14 cellular contexts compared by ENCODE assay signal in the genomic region with DNA sequence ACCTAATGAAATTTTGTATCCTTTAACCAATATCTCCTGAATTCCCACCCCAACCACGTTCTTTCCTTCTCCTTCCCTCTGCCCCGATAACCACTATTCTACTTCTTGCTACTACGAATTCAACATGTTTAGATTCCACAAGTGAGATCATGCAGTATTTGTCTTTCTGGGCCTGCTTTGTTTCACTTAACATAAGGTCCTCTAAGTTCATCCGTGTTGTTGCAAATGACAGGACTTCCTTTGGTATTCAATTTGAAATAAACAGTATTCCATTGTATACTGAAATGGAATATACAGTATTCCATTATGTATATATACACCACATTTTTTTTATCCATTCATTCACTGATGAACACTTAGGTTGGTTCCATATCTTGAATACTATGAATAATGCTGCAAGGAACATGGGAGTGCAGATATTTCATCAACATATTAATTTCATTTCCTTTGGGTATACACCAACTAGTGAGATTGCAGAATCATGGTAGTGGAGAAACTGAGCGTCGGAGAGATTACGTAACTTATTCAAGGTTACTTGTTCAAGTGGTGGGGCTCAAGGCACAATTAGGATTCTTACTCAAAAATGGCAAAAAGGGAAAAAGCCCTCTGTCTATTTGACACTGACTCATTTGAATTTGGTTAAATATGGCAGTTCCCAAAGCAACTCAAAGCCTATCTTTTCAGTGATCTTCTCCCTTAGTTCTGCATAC.
"Had no signal": no experiment of that assay in that cellular context is flagged by ENCODE, and none has a peak within 500 bp of the region (broad histone marks: within the 10 kb centered on the region; RNA-seq: fewer than 3 reads in every experiment).

No MANE protein-coding gene starts in this region.

- DNase-seq: effector CD4-positive, alpha-beta T cell; endodermal cell; erythroblast; heart left ventricle; hippocampal formation; mammary epithelial cell; mucosa of descending colon; naive thymus-derived CD8-positive, alpha-beta T cell; ovary; right cardiac atrium; stimulated activated CD4-positive, alpha-beta T cell treated with anti-CD3 and anti-CD28 coated beads, Interleukin-2, amount 100 ng/mL, for 48 hours; stimulated activated naive CD8-positive, alpha-beta T cell treated with anti-CD3 and anti-CD28 coated beads, Interleukin-15, Interleukin-2, amounts not matched to agents 100 U/mL and 50 U/mL, for 24 hours; thyroid gland; uterus had no signal
